In the genomic region with DNA sequence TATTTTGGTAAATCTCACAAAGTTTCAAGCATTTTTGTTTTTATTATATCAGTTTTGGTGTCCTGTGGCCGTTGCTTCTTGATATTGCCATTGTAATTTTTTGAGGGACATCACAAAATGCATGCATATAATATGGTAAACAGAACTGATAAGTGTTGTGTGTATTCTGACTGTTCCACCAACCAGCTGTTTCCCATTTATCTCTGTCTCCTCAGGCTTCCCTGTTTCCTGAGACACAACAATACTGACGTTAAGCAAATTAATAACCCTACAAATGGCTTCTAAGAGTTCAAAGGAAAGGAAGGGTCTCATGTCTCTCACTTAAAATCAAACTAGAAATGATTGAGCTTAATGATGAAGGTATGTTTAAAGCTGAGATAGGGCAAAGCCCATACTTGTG, we compare ENCODE assay signal across 38 cellular contexts. TPM values are rescaled to one million over a fixed set of nuclear protein-coding genes. Genes with fewer than 3 reads are reported as not detected.
"Had no signal": no experiment of that assay in that cellular context is flagged by ENCODE, and none has a peak within 500 bp of the region (broad histone marks: within the 10 kb centered on the region; RNA-seq: fewer than 3 reads in every experiment).

No MANE protein-coding gene starts in this region.

- DNase-seq: activated B cell treated with CpG ODN at 0.5 μM for 24 hours; activated CD4-positive, alpha-beta memory T cell treated with anti-CD3 and anti-CD28 coated beads for 36 hours; activated CD4-positive, alpha-beta T cell treated with anti-CD3 and anti-CD28 coated beads for 4 hours; activated CD4-positive, alpha-beta T cell treated with anti-CD3 and anti-CD28 coated beads, Interleukin-2, amount 10 ng/mL, durations not matched to agents 24 days and 14 days; activated CD4-positive, alpha-beta T cell treated with anti-CD3 and anti-CD28 coated beads, Interleukin-2, amount 50 U/mL, for 1 hour; activated CD4-positive, alpha-beta T cell treated with anti-CD3 and anti-CD28 coated beads, Interleukin-2, amount 50 U/mL, for 4 hours; activated CD4-positive, CD25-positive, alpha-beta regulatory T cell treated with anti-CD3 and anti-CD28 coated beads, Interleukin-2, amount 50 U/mL, for 72 hours; activated CD8-positive, alpha-beta memory T cell treated with anti-CD3 and anti-CD28 coated beads, Interleukin-2, amount 50 U/mL, for 4 hours; activated CD8-positive, alpha-beta T cell treated with anti-CD3 and anti-CD28 coated beads for 36 hours; activated effector memory CD4-positive, alpha-beta T cell treated with anti-CD3 and anti-CD28 coated beads, Interleukin-2, amount 50 U/mL, for 16 hours; activated gamma-delta T cell treated with Interleukin-2 at 50 U/mL for 16 hours; activated naive CD4-positive, alpha-beta T cell; activated naive CD4-positive, alpha-beta T cell treated with anti-CD3 and anti-CD28 coated beads for 36 hours; activated naive CD4-positive, alpha-beta T cell treated with anti-CD3 and anti-CD28 coated beads, Interleukin-2, amount 50 U/mL, for 16 hours; activated naive CD8-positive, alpha-beta T cell treated with anti-CD3 and anti-CD28 coated beads for 36 hours; activated T-cell treated with anti-CD3 and anti-CD28 coated beads for 4 hours; activated T-cell treated with anti-CD3 and anti-CD28 coated beads, Interleukin-2, amount 50 U/mL, for 1 hour; activated T-cell treated with anti-CD3 and anti-CD28 coated beads, Interleukin-2, amount 50 U/mL, for 4 hours; activated T-cell treated with anti-CD3 and anti-CD28 coated beads, Interleukin-2, amount 50 U/mL, for 72 hours; adrenal gland; amniotic stem cell; aorta; body of pancreas; brain microvascular endothelial cell; central memory CD4-positive, alpha-beta T cell; T-helper 2 cell; T-helper 9 cell had no signal

- H3K4me3 ChIP-seq: adrenal gland, body of pancreas, breast epithelium had no signal

- H3K36me3 ChIP-seq: adrenal gland, brain microvascular endothelial cell, breast epithelium had no signal

- H3K9me3 ChIP-seq: adrenal gland had no signal

- H3K36me3 Mint-ChIP-seq: activated CD4-positive, alpha-beta memory T cell treated with anti-CD3 and anti-CD28 coated beads for 36 hours; activated naive CD4-positive, alpha-beta T cell treated with anti-CD3 and anti-CD28 coated beads, Interleukin-2, amount 50 U/mL, for 72 hours; activated naive CD8-positive, alpha-beta T cell treated with anti-CD3 and anti-CD28 coated beads for 36 hours had no signal

- H3K27me3 Mint-ChIP-seq: activated B cell treated with CpG ODN at 0.5 μM for 24 hours; activated CD4-positive, alpha-beta memory T cell treated with anti-CD3 and anti-CD28 coated beads for 36 hours; activated CD4-positive, alpha-beta T cell treated with anti-CD3 and anti-CD28 coated beads, Interleukin-2, amount 10 ng/mL, durations not matched to agents 24 days and 14 days; activated CD8-positive, alpha-beta T cell treated with anti-CD3 and anti-CD28 coated beads for 36 hours; activated naive CD8-positive, alpha-beta T cell treated with anti-CD3 and anti-CD28 coated beads for 36 hours; activated T-helper 17 cell treated with anti-CD3 and anti-CD28 coated beads, Interleukin-2, amount 50 U/mL, for 72 hours had no signal

- H3K27ac Mint-ChIP-seq: activated B cell treated with CpG ODN at 0.5 μM for 24 hours; activated CD4-positive, alpha-beta memory T cell treated with anti-CD3 and anti-CD28 coated beads for 36 hours; activated CD4-positive, alpha-beta T cell treated with anti-CD3 and anti-CD28 coated beads, Interleukin-2, amount 10 ng/mL, durations not matched to agents 24 days and 14 days; activated CD8-positive, alpha-beta T cell treated with anti-CD3 and anti-CD28 coated beads for 36 hours; activated naive CD4-positive, alpha-beta T cell treated with anti-CD3 and anti-CD28 coated beads for 36 hours; activated naive CD4-positive, alpha-beta T cell treated with anti-CD3 and anti-CD28 coated beads, Interleukin-2, amount 50 U/mL, for 72 hours; activated naive CD8-positive, alpha-beta T cell treated with anti-CD3 and anti-CD28 coated beads for 36 hours; activated T-cell treated with anti-CD3 and anti-CD28 coated beads, Interleukin-2, amount 50 U/mL, for 72 hours; activated T-helper 1 cell treated with anti-CD3 and anti-CD28 coated beads, Interleukin-12 subunit alpha, Interleukin-12 subunit beta, Interleukin-2, Interleukin-4 antibody, amounts not matched to agents 30 ng/mL and 10 ng/mL and 1 ng/mL, durations not matched to agents 14 hours and 24 hours and 36 hours; activated T-helper 17 cell treated with anti-CD3 and anti-CD28 coated beads, Interleukin-2, amount 50 U/mL, for 72 hours; T-helper 1 cell treated with Interleukin-12 subunit alpha and Interleukin-12 subunit beta and Interleukin-4 antibody, amounts not matched to agents 30 μg/mL and 1 μg/mL, for 36 hours; T-helper 2 cell treated with Interferon-gamma antibody and Interleukin-4, amounts not matched to agents 5 μg/mL and 100 μg/mL, for 36 hours had no signal

- H3K27me3 ChIP-seq: adrenal gland, body of pancreas, brain microvascular endothelial cell, breast epithelium had no signal

- H3K4me1 ChIP-seq: adrenal gland, breast epithelium had no signal

- H3K27ac ChIP-seq: adrenal gland, body of pancreas, brain microvascular endothelial cell, breast epithelium, VCaP had no signal

- H3K4me1 Mint-ChIP-seq: activated B cell treated with CpG ODN at 0.5 μM for 24 hours; activated CD4-positive, alpha-beta T cell treated with anti-CD3 and anti-CD28 coated beads, Interleukin-2, amount 10 ng/mL, durations not matched to agents 24 days and 14 days; activated naive CD8-positive, alpha-beta T cell treated with anti-CD3 and anti-CD28 coated beads for 36 hours; activated T-helper 17 cell treated with anti-CD3 and anti-CD28 coated beads, Interleukin-2, amount 50 U/mL, for 72 hours had no signal

- H3K9me3 Mint-ChIP-seq: activated CD4-positive, alpha-beta T cell treated with anti-CD3 and anti-CD28 coated beads, Interleukin-2, amount 10 ng/mL, durations not matched to agents 24 days and 14 days; activated naive CD4-positive, alpha-beta T cell treated with anti-CD3 and anti-CD28 coated beads for 36 hours; activated naive CD8-positive, alpha-beta T cell treated with anti-CD3 and anti-CD28 coated beads for 36 hours; activated T-helper 1 cell treated with anti-CD3 and anti-CD28 coated beads, Interleukin-12 subunit alpha, Interleukin-12 subunit beta, Interleukin-2, Interleukin-4 antibody, amounts not matched to agents 30 ng/mL and 10 ng/mL and 1 ng/mL, durations not matched to agents 14 hours and 24 hours and 36 hours; T-helper 1 cell treated with Interleukin-12 subunit alpha and Interleukin-12 subunit beta and Interleukin-4 antibody, amounts not matched to agents 30 μg/mL and 1 μg/mL, for 36 hours; T-helper 2 cell treated with Interferon-gamma antibody and Interleukin-4, amounts not matched to agents 5 μg/mL and 100 μg/mL, for 36 hours had no signal

- H3K4me3 Mint-ChIP-seq: activated B cell treated with CpG ODN at 0.5 μM for 24 hours; activated CD4-positive, alpha-beta memory T cell treated with anti-CD3 and anti-CD28 coated beads for 36 hours; activated CD4-positive, alpha-beta T cell treated with anti-CD3 and anti-CD28 coated beads, Interleukin-2, amount 10 ng/mL, durations not matched to agents 24 days and 14 days; activated CD8-positive, alpha-beta T cell treated with anti-CD3 and anti-CD28 coated beads for 36 hours; activated naive CD4-positive, alpha-beta T cell treated with anti-CD3 and anti-CD28 coated beads for 36 hours; activated naive CD8-positive, alpha-beta T cell treated with anti-CD3 and anti-CD28 coated beads for 36 hours; activated T-cell treated with anti-CD3 and anti-CD28 coated beads, Interleukin-2, amount 50 U/mL, for 4 hours; activated T-cell treated with anti-CD3 and anti-CD28 coated beads, Interleukin-2, amount 50 U/mL, for 72 hours; activated T-helper 1 cell treated with anti-CD3 and anti-CD28 coated beads, Interleukin-12 subunit alpha, Interleukin-12 subunit beta, Interleukin-2, Interleukin-4 antibody, amounts not matched to agents 30 ng/mL and 10 ng/mL and 1 ng/mL, durations not matched to agents 14 hours and 24 hours and 36 hours; activated T-helper 17 cell treated with anti-CD3 and anti-CD28 coated beads, Interleukin-2, amount 50 U/mL, for 72 hours; T-helper 1 cell treated with Interleukin-12 subunit alpha and Interleukin-12 subunit beta and Interleukin-4 antibody, amounts not matched to agents 30 μg/mL and 1 μg/mL, for 36 hours; T-helper 2 cell treated with Interferon-gamma antibody and Interleukin-4, amounts not matched to agents 5 μg/mL and 100 μg/mL, for 36 hours had no signal

RNA-seq across cellular contexts. Expression of a gene that starts 40.0 kb away (rescaled TPM):
- total RNA-seq: activated B cell treated with CpG ODN at 0.5 μM for 24 hours; activated CD4-positive, alpha-beta memory T cell treated with anti-CD3 and anti-CD28 coated beads for 36 hours; activated CD4-positive, alpha-beta T cell treated with anti-CD3 and anti-CD28 coated beads, Interleukin-2, amount 10 ng/mL, durations not matched to agents 24 days and 14 days; activated CD8-positive, alpha-beta memory T cell treated with anti-CD3 and anti-CD28 coated beads for 36 hours; activated CD8-positive, alpha-beta T cell treated with anti-CD3 and anti-CD28 coated beads for 36 hours; activated naive CD4-positive, alpha-beta T cell treated with anti-CD3 and anti-CD28 coated beads for 36 hours; activated naive CD4-positive, alpha-beta T cell treated with anti-CD3 and anti-CD28 coated beads, Interleukin-2, amount 50 U/mL, for 72 hours; activated naive CD8-positive, alpha-beta T cell treated with anti-CD3 and anti-CD28 coated beads for 36 hours; activated T-cell treated with anti-CD3 and anti-CD28 coated beads, Interleukin-2, amount 50 U/mL, for 4 hours; activated T-cell treated with anti-CD3 and anti-CD28 coated beads, Interleukin-2, amount 50 U/mL, for 72 hours; activated T-helper 1 cell treated with anti-CD3 and anti-CD28 coated beads, Interleukin-12 subunit alpha, Interleukin-12 subunit beta, Interleukin-2, Interleukin-4 antibody, amounts not matched to agents 30 ng/mL and 10 ng/mL and 1 ng/mL, durations not matched to agents 14 hours and 24 hours and 36 hours; activated T-helper 17 cell treated with anti-CD3 and anti-CD28 coated beads, Interleukin-2, amount 50 U/mL, for 72 hours; aorta; astrocyte; body of pancreas; breast epithelium; cardiac septum; cerebellum had no signal
- polyA plus RNA-seq: adrenal gland, aorta had no signal
